18 cellular contexts compared by ENCODE assay signal in the genomic region with DNA sequence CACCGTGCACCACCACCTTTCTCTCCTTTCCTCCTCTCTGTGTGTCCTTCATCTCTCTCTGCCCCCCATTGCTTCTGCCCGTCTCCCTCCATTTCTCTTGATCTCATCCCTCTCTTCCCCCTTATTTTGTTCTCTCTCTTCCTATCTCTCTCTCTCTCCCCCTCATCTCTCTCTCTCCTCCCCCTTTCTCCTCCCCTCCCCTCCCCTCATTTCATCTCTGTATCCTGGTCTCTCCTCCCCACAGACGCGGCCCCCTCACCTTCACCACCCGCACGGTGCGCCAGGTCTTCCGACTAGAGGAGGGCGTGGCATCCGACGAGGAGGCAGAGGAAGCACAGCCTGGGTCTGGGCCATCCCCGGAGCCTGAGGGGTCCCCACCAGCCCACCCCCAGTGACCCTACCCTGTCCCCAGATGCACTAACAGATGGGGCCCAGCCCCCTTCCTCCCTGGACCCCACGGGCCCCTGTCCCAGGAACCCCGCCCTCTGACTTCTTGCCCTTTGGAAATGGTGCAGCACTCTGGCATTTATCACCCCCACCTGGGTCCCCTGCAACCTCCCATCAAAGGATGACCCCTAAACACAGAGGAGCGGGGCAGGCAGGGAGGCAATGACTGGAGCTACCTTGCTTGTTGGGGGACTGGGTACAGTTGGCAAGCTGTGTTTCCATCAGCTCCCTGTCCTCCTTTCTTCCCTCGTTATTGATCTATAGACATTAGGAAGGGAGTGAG. TPM values are rescaled to one million over a fixed set of nuclear protein-coding genes. Genes with fewer than 3 reads are reported as not detected.
DNase-seq lines count a peak whose midpoint lies in the region; ATAC-seq and TF ChIP-seq lines count a peak whose summit lies in the region.
"Had no signal": no experiment of that assay in that cellular context is flagged by ENCODE, and none has a peak within 500 bp of the region (broad histone marks: within the 10 kb centered on the region; RNA-seq: fewer than 3 reads in every experiment).

No MANE protein-coding gene starts in this region.

- POLR2A ChIA-PET in WTC11 (lab: Charles Lee): no interaction called here

- no peak overlapping the region for H3K4me3 ChIP-seq in H7 (ENCODE audit: insufficient read depth, low read depth, low read length)
- H3K4me3 ChIP-seq: A549, HAP-1 had no signal

- H3K36me3 Mint-ChIP-seq in WTC11: peaks cover 30% of the 10 kb centered on the region
- H3K36me3 Mint-ChIP-seq in nephron progenitor cell (ENCODE audit: low read depth): no peaks in the 10 kb centered on the region
- H3K36me3 Mint-ChIP-seq in stimulated activated memory B cell treated with anti-CD40 and anti-IgM and Interleukin-4, amounts not matched to agents 10 μg/mL and 1 μg/mL and 100 μg/mL, for 72 hours: no peaks in the 10 kb centered on the region
- H3K36me3 Mint-ChIP-seq: CD4-positive, alpha-beta memory T cell had no signal

- H3K27ac Mint-ChIP-seq in WTC11 (no peak overlapping the region), nephron progenitor cell (peak overlapping the region; percentile 79)
- H3K27ac Mint-ChIP-seq in stimulated activated memory B cell treated with anti-CD40 and anti-IgM and Interleukin-4, amounts not matched to agents 10 μg/mL and 1 μg/mL and 100 μg/mL, for 72 hours: no peak overlapping the region
- H3K27ac Mint-ChIP-seq: CD4-positive, alpha-beta memory T cell; HFFc6 had no signal

- ATAC-seq in WTC11 (no peak), GM19035 (IDR thresholded peaks at IDR 0.05; ENCODE audit: unreplicated experiment) (no peak)
- ATAC-seq in stimulated activated memory B cell treated with anti-CD40 and anti-IgM and Interleukin-4, amounts not matched to agents 10 μg/mL and 1 μg/mL and 100 μg/mL, for 72 hours: peak; percentile 21

- DNase-seq in H7 (peak; percentile 45), WTC11 (ENCODE audit: low spot score) (peak; percentile 12), nephron progenitor cell (no peak), T-helper 9 cell (no peak), SIG-M5 (lab: John Stamatoyannopoulos, UW) (no peak), NCI-H446 treated with DMSO at 0.1 percent for 48 hours (lab: John Stamatoyannopoulos, UW) (no peak)
- DNase-seq: AML-193; Calu3; CD4-positive, alpha-beta memory T cell; DMS79 treated with DMSO at 0.1 percent for 48 hours; GF-D8; GOT3; HFFc6; KG1 had no signal

- CTCF ChIA-PET in WTC11 (lab: Charles Lee): no interaction called here

- H3K27me3 Mint-ChIP-seq in WTC11 (ENCODE audit: low read depth): peaks cover 65% of the 10 kb centered on the region
- peaks cover 84% of the 10 kb centered on the region for H3K27me3 Mint-ChIP-seq in nephron progenitor cell (ENCODE audit: low read depth, poor library complexity)
- H3K27me3 Mint-ChIP-seq in stimulated activated memory B cell treated with anti-CD40 and anti-IgM and Interleukin-4, amounts not matched to agents 10 μg/mL and 1 μg/mL and 100 μg/mL, for 72 hours: peaks cover 72% of the 10 kb centered on the region

- no peaks in the 10 kb centered on the region for H3K36me3 ChIP-seq in H7 (replicated peaks; ENCODE audit: control insufficient read depth, insufficient read depth, low read length)
- H3K36me3 ChIP-seq: HAP-1 had no signal

- H3K9me3 Mint-ChIP-seq in WTC11 (peaks cover 13% of the 10 kb centered on the region), nephron progenitor cell (peaks cover 4% of the 10 kb centered on the region)
- no peaks in the 10 kb centered on the region for H3K9me3 Mint-ChIP-seq in stimulated activated memory B cell treated with anti-CD40 and anti-IgM and Interleukin-4, amounts not matched to agents 10 μg/mL and 1 μg/mL and 100 μg/mL, for 72 hours
- H3K9me3 Mint-ChIP-seq: CD4-positive, alpha-beta memory T cell; HFFc6 had no signal

- H3K4me3 Mint-ChIP-seq in WTC11 (no peak overlapping the region), nephron progenitor cell (no peak overlapping the region)
- no peak overlapping the region for H3K4me3 Mint-ChIP-seq in stimulated activated memory B cell treated with anti-CD40 and anti-IgM and Interleukin-4, amounts not matched to agents 10 μg/mL and 1 μg/mL and 100 μg/mL, for 72 hours
- H3K4me3 Mint-ChIP-seq: CD4-positive, alpha-beta memory T cell; HFFc6 had no signal

- H3K4me1 Mint-ChIP-seq in WTC11: peaks cover 22% of the 10 kb centered on the region
- peaks cover 31% of the 10 kb centered on the region for H3K4me1 Mint-ChIP-seq in nephron progenitor cell
- H3K4me1 Mint-ChIP-seq in stimulated activated memory B cell treated with anti-CD40 and anti-IgM and Interleukin-4, amounts not matched to agents 10 μg/mL and 1 μg/mL and 100 μg/mL, for 72 hours: peaks cover 21% of the 10 kb centered on the region

- TF ChIP-seq CTCF in WTC11 (IDR thresholded peaks at IDR 0.05): no peak
- no peak for TF ChIP-seq CTCF in nephron progenitor cell (IDR thresholded peaks at IDR 0.05)

- no peaks in the 10 kb centered on the region for H3K27me3 ChIP-seq in H7 (ENCODE audit: control insufficient read depth, insufficient read depth, low read length)

TF ChIP-seq in WTC11, 78 proteins besides CTCF, POLR2A, EP300 and RAD21:
- TF ChIP-seq, protein P1, sequence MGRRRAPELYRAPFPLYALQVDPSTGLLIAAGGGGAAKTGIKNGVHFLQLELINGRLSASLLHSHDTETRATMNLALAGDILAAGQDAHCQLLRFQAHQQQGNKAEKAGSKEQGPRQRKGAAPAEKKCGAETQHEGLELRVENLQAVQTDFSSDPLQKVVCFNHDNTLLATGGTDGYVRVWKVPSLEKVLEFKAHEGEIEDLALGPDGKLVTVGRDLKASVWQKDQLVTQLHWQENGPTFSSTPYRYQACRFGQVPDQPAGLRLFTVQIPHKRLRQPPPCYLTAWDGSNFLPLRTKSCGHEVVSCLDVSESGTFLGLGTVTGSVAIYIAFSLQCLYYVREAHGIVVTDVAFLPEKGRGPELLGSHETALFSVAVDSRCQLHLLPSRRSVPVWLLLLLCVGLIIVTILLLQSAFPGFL (CRISPR knock-in tag; IDR thresholded peaks at IDR 0.05; ENCODE audit: borderline replicate concordance): no peak
- TF ChIP-seq NR2C2 (CRISPR knock-in tag; IDR thresholded peaks at IDR 0.05) (no peak), ZNF263 (CRISPR knock-in tag; IDR thresholded peaks at IDR 0.05; ENCODE audit: low read depth) (no peak), TEAD1 (CRISPR knock-in tag; IDR thresholded peaks at IDR 0.05) (no peak), ETV6 (CRISPR knock-in tag; IDR thresholded peaks at IDR 0.05) (no peak), OVOL2 (CRISPR knock-in tag; IDR thresholded peaks at IDR 0.05; ENCODE audit: borderline replicate concordance) (no peak)
- TF ChIP-seq, protein P2, sequence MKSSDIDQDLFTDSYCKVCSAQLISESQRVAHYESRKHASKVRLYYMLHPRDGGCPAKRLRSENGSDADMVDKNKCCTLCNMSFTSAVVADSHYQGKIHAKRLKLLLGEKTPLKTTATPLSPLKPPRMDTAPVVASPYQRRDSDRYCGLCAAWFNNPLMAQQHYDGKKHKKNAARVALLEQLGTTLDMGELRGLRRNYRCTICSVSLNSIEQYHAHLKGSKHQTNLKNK (CRISPR knock-in tag; IDR thresholded peaks at IDR 0.05): no peak
- TF ChIP-seq, protein P3, sequence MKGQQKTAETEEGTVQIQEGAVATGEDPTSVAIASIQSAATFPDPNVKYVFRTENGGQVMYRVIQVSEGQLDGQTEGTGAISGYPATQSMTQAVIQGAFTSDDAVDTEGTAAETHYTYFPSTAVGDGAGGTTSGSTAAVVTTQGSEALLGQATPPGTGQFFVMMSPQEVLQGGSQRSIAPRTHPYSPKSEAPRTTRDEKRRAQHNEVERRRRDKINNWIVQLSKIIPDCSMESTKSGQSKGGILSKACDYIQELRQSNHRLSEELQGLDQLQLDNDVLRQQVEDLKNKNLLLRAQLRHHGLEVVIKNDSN (CRISPR knock-in tag; IDR thresholded peaks at IDR 0.05): no peak
- TF ChIP-seq, protein P4, sequence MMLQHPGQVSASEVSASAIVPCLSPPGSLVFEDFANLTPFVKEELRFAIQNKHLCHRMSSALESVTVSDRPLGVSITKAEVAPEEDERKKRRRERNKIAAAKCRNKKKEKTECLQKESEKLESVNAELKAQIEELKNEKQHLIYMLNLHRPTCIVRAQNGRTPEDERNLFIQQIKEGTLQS (CRISPR knock-in tag; conservative IDR thresholded peaks at IDR 0.05): no peak
TF ChIP-seq in WTC11: peak in this region for 0.

RNA-seq across cellular contexts. Expression of a gene that starts 19.6 kb away (rescaled TPM):
- total RNA-seq in H7 (2014; rRNA removed; shearing (Covaris generic)): 0.14 and 0.37 TPM in 2 replicates
- total RNA-seq in WTC11 (2021): 8.5 to 10.1 TPM (median 10.0 TPM) in 3 replicates
- total RNA-seq: HFFc6 had no signal

RNA-seq across cellular contexts. Expression of a gene that starts 55.9 kb away (rescaled TPM):
- 0.44 and 0.59 TPM in 2 replicates for total RNA-seq in H7 (2014; rRNA removed; shearing (Covaris generic))
- total RNA-seq in WTC11 (2021): 2.4 to 3.1 TPM (median 2.7 TPM) in 3 replicates

Comparison
In these comparisons a context has a peak if more than half of its experiments do, and no peak if none do; other contexts are left out.
1. DNase-seq: peak in H7 (single experiment) and WTC11 (single experiment); none in nephron progenitor cell (single experiment), T-helper 9 cell (single experiment), SIG-M5 (single experiment) and NCI-H446 treated with DMSO at 0.1 percent for 48 hours (single experiment).